In the genomic region with DNA sequence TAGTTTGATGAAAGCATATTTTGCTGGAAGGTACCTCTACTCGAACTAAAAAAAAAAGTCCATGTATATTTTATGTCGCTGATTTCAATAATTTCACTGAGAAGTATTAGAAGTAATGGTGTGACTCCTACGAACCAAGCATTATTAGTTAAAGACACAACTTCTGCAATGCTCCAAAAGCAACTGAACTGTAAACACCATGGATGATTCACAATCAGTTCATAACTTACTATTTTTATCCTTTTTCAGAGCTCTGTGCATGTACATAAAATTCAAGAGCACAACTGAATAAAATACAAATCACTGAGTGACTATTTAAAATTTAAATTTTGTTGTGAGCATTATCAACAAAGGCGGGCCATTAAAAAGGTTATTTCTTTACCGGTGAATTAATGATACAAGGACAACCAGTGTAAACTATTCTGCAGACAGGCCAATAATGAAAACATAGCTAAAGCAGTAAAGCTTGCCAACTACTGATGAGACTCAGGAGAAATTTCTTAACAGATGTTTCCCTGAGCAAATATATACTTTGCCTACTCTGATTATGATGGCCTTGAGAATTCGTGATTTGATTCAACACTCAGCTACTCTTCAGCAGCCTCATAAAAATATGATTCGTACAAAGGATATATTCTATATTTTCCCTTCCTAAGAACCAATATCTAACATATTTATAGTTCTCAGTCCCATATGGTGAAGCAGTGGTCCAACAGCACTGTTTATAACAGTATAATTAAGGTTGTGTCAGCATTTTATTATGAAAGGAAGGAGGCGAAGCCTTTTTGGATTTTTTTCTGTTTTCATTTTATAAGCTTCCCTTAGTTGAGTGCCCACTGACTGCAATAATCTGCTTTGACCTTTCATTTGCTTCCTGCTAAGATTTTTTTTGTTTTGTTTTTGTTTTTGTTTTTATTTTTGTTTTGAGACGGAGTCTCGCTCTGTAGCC, we compare ENCODE assay signal across 26 cellular contexts.
DNase-seq lines count a peak whose midpoint lies in the region; ATAC-seq, FAIRE-seq and TF ChIP-seq lines count a peak whose summit lies in the region.
"Had no signal": no experiment of that assay in that cellular context is flagged by ENCODE, and none has a peak within 500 bp of the region (broad histone marks: within the 10 kb centered on the region; RNA-seq: fewer than 3 reads in every experiment).

No MANE protein-coding gene starts in this region.

- TF ChIP-seq CTCF in BJ (IDR thresholded peaks at IDR 0.05; ENCODE audit: insufficient read depth, low read depth, low read length), result no peak
- TF ChIP-seq CTCF in osteoblast (IDR thresholded peaks at IDR 0.05; ENCODE audit: extremely low read depth, low read depth, low read length), result no peak

- peak overlapping the region; percentile 49 for H3K4me2 ChIP-seq in osteoblast (ENCODE audit: insufficient read depth, low read length)
- H3K4me2 ChIP-seq: hepatocyte had no signal

- ATAC-seq in HG03469 (IDR thresholded peaks at IDR 0.05; ENCODE audit: unreplicated experiment), result no peak
- ATAC-seq: activated CD4-positive, alpha-beta T cell treated with anti-CD3 and anti-CD28 coated beads for 36 hours; body of pancreas; lower lobe of right lung; psoas muscle had no signal

- H3K27ac ChIP-seq in osteoblast (ENCODE audit: low read depth, low read length), result peak overlapping the region; percentile 66
- H3K27ac ChIP-seq: body of pancreas, hepatocyte, lower lobe of right lung, psoas muscle, transverse colon had no signal

- H3K79me2 ChIP-seq in osteoblast (ENCODE audit: insufficient read depth, low read length), result no peaks in the 10 kb centered on the region
- H3K79me2 ChIP-seq: hepatocyte had no signal

- peaks cover 36% of the 10 kb centered on the region for H3K4me1 ChIP-seq in osteoblast (ENCODE audit: insufficient read depth, low read length)
- H3K4me1 ChIP-seq: BE2C, body of pancreas, lower lobe of right lung, psoas muscle had no signal

- peak; percentile 9 for FAIRE-seq in HTR-8/SVneo (lab: Jason Lieb, UNC)
- FAIRE-seq: colon, GM19239, H1, small intestine, TTC549 had no signal

- H3K4me3 ChIP-seq in BJ (ENCODE audit: low read depth, low read length) (no peak overlapping the region), osteoblast (ENCODE audit: insufficient read depth, low read length) (no peak overlapping the region)
- H3K4me3 ChIP-seq: body of pancreas, hepatocyte, lower lobe of right lung, psoas muscle, transverse colon had no signal

- POLR2A ChIA-PET in BJ (lab: Charles Lee), result no interaction called here

- no peaks in the 10 kb centered on the region for H3K27me3 ChIP-seq in BJ (ENCODE audit: control insufficient read depth, insufficient read depth, low read length)
- no peaks in the 10 kb centered on the region for H3K27me3 ChIP-seq in osteoblast (ENCODE audit: insufficient read depth, low read length)
- H3K27me3 ChIP-seq: BE2C, body of pancreas, hepatocyte, transverse colon had no signal

- CTCF ChIA-PET in BJ (lab: Yijun Ruan, JAX), result interaction anchor here (1.2 to 1.4 kb wide), 3 partner anchors 92 to 458 kb away, joined by 3 to 6 read pairs (median 4); no protein-coding TSS in a partner anchor

- H3K9me3 ChIP-seq in osteoblast (ENCODE audit: low read depth, low read length), result no peaks in the 10 kb centered on the region
- H3K9me3 ChIP-seq: BE2C, body of pancreas, lower lobe of right lung, psoas muscle, transverse colon had no signal

- H3K36me3 ChIP-seq in BJ (ENCODE audit: control insufficient read depth, insufficient read depth, low read length) (no peaks in the 10 kb centered on the region), osteoblast (ENCODE audit: insufficient read depth, low read length) (no peaks in the 10 kb centered on the region)
- H3K36me3 ChIP-seq: BE2C, lower lobe of right lung, transverse colon had no signal

- DNase-seq in BJ (ENCODE audit: low read depth) (peak; percentile 23), HTR-8/SVneo (ENCODE audit: insufficient read length, low spot score) (no peak), dermis blood vessel endothelial cell (peak; percentile 11), osteoblast (ENCODE audit: insufficient read length, low spot score, missing footprints) (peak; percentile 79), NCI-H2171 (lab: John Stamatoyannopoulos, UW) (no peak)
- DNase-seq in activated naive CD4-positive, alpha-beta T cell (lab: John Stamatoyannopoulos, UW), result no peak
- DNase-seq: activated CD4-positive, alpha-beta T cell treated with anti-CD3 and anti-CD28 coated beads for 36 hours; BE2C; body of pancreas; Calu3; endodermal cell; GDM1; lower lobe of right lung; NCI-H1092 treated with DMSO at 0.1 percent for 48 hours; NCI-H526; psoas muscle; Right ventricle myocardium superior; small intestine; stimulated activated CD4-positive, alpha-beta T cell treated with anti-CD3 and anti-CD28 coated beads, Interleukin-4, amount 100 ng/mL, for 1 hour; transverse colon had no signal

- peak overlapping the region; percentile 50 for H2AFZ ChIP-seq in osteoblast (ENCODE audit: low read length)
- H2AFZ ChIP-seq: hepatocyte had no signal

- no peaks in the 10 kb centered on the region for H4K20me1 ChIP-seq in osteoblast (ENCODE audit: insufficient read depth, low read length)

Comparison
In these comparisons a context has a peak if more than half of its experiments do, and no peak if none do; other contexts are left out.
1. DNase-seq: peak in BJ (single experiment), dermis blood vessel endothelial cell (single experiment) and osteoblast (single experiment); none in HTR-8/SVneo (single experiment), NCI-H2171 (single experiment) and activated naive CD4-positive, alpha-beta T cell (0 of 4).